24 cellular contexts compared by ENCODE assay signal in genomic region chr1:53643881-53644390, GRCh38.
"Had no signal": no experiment of that assay in that cellular context is flagged by ENCODE, and none has a peak within 500 bp of the region (broad histone marks: within the 10 kb centered on the region; RNA-seq: fewer than 3 reads in every experiment).

No MANE protein-coding gene starts in this region.

- H3K4me3 ChIP-seq: adrenal gland, ascending aorta, colonic mucosa, heart right ventricle, left ventricle myocardium inferior, ovary, prostate gland, skin epidermis, testis, upper lobe of left lung had no signal

- H3K27me3 Mint-ChIP-seq: activated CD4-positive, alpha-beta T cell treated with anti-CD3 and anti-CD28 coated beads for 36 hours; activated naive CD8-positive, alpha-beta T cell had no signal

- H3K27ac ChIP-seq: adrenal gland, ascending aorta, colonic mucosa, heart right ventricle, left ventricle myocardium inferior, ovary, prostate gland, skin epidermis, testis, upper lobe of left lung had no signal

- H3K36me3 Mint-ChIP-seq: activated naive CD8-positive, alpha-beta T cell; immature natural killer cell; mesothelial cell of epicardium; naive thymus-derived CD8-positive, alpha-beta T cell; stimulated activated effector memory CD8-positive, alpha-beta T cell treated with anti-CD3 and anti-CD28 coated beads, Interleukin-12 subunit alpha, Interleukin-12 subunit beta, amount 100 ng/mL, for 72 hours had no signal

- H3K27ac Mint-ChIP-seq: activated CD4-positive, alpha-beta T cell treated with anti-CD3 and anti-CD28 coated beads for 36 hours; activated naive CD8-positive, alpha-beta T cell; activated T-cell treated with anti-CD3 and anti-CD28 coated beads, Interleukin-2, amount 50 U/mL, for 72 hours; immature natural killer cell; mesothelial cell of epicardium; naive thymus-derived CD8-positive, alpha-beta T cell; stimulated activated effector memory CD8-positive, alpha-beta T cell treated with anti-CD3 and anti-CD28 coated beads, Interleukin-12 subunit alpha, Interleukin-12 subunit beta, amount 100 ng/mL, for 72 hours had no signal

- DNase-seq: activated CD4-positive, alpha-beta T cell treated with anti-CD3 and anti-CD28 coated beads for 36 hours; activated CD4-positive, alpha-beta T cell treated with anti-CD3 and anti-CD28 coated beads, Interleukin-2, amount 50 U/mL, for 48 hours; activated gamma-delta T cell; activated T-cell treated with anti-CD3 and anti-CD28 coated beads, Interleukin-2, amount 50 U/mL, for 72 hours; adrenal gland; colonic mucosa; foreskin fibroblast; heart right ventricle; immature natural killer cell; left ventricle myocardium inferior; stimulated activated CD4-positive, alpha-beta T cell treated with anti-CD3 and anti-CD28 coated beads, Interleukin-1b, Interleukin-23, amount 100 ng/mL, for 48 hours; T-helper 9 cell; testis had no signal

- H3K9me3 ChIP-seq: adrenal gland, ascending aorta, colonic mucosa, heart right ventricle, left ventricle myocardium inferior, ovary, prostate gland, testis, upper lobe of left lung had no signal

- H3K4me1 ChIP-seq: adrenal gland, ascending aorta, colonic mucosa, left ventricle myocardium inferior, prostate gland, testis, upper lobe of left lung had no signal

- ATAC-seq: activated CD4-positive, alpha-beta T cell treated with anti-CD3 and anti-CD28 coated beads for 36 hours; activated T-cell treated with anti-CD3 and anti-CD28 coated beads, Interleukin-2, amount 50 U/mL, for 72 hours; naive thymus-derived CD8-positive, alpha-beta T cell had no signal

- H3K36me3 ChIP-seq: adrenal gland, ascending aorta, colonic mucosa, heart right ventricle, left ventricle myocardium inferior, ovary, prostate gland, upper lobe of left lung had no signal

- H3K4me3 Mint-ChIP-seq: activated CD4-positive, alpha-beta T cell treated with anti-CD3 and anti-CD28 coated beads for 36 hours; activated naive CD8-positive, alpha-beta T cell; activated T-cell treated with anti-CD3 and anti-CD28 coated beads, Interleukin-2, amount 50 U/mL, for 72 hours; central memory CD8-positive, alpha-beta T cell; immature natural killer cell; mesothelial cell of epicardium; naive thymus-derived CD8-positive, alpha-beta T cell; stimulated activated effector memory CD8-positive, alpha-beta T cell treated with anti-CD3 and anti-CD28 coated beads, Interleukin-12 subunit alpha, Interleukin-12 subunit beta, amount 100 ng/mL, for 72 hours had no signal

- H3K4me1 Mint-ChIP-seq: activated CD4-positive, alpha-beta T cell treated with anti-CD3 and anti-CD28 coated beads for 36 hours; central memory CD8-positive, alpha-beta T cell; immature natural killer cell; naive thymus-derived CD8-positive, alpha-beta T cell; stimulated activated effector memory CD8-positive, alpha-beta T cell treated with anti-CD3 and anti-CD28 coated beads, Interleukin-12 subunit alpha, Interleukin-12 subunit beta, amount 100 ng/mL, for 72 hours had no signal

- H3K9me3 Mint-ChIP-seq: activated T-cell treated with anti-CD3 and anti-CD28 coated beads, Interleukin-2, amount 50 U/mL, for 72 hours; central memory CD8-positive, alpha-beta T cell; immature natural killer cell; mesothelial cell of epicardium; stimulated activated effector memory CD8-positive, alpha-beta T cell treated with anti-CD3 and anti-CD28 coated beads, Interleukin-12 subunit alpha, Interleukin-12 subunit beta, amount 100 ng/mL, for 72 hours had no signal

- H3K27me3 ChIP-seq: adrenal gland, ascending aorta, colonic mucosa, ovary, testis, upper lobe of left lung had no signal

- FAIRE-seq: endometrium had no signal
